Comparison of ENCODE assay signal across 1 cellular context in the genomic region with DNA sequence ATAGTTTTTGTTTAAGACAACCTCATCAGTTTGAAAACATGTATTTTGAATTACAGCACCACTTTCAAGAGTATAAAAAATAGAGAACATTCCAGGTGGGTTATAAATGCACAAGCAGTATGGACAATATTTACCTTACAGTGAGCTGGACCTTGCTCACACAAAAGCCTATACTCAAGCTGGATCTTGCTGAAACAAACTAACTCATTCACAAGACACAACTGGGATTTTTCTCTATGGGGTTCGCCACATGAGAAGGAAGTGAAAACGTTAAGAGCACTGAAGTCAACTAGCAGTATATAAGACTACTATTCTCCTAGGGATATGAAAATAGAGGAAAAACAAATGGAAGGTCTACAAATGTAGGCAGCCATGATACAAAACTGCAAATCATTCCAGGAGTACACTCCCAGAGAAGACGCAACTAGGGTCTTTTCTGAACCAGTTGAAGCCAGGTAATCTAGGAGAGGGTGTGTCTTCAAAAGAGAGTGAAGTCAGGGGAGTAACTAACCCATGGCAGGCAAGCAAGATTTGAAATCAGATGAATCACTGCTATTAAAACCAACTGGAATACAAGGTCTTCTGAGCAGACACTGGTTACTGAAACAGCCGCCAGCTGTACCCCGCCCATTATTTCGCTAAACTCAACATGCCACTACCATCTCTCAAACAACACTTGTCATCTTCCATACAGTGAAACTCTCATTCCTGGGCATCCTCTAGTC.
A peak's percentile ranks its signal among the peaks of the same experiment; 100 is the strongest.
TF ChIP-seq lines count a peak whose summit lies in the region.

No MANE protein-coding gene starts in this region.

TF ChIP-seq in HepG2, 621 proteins besides CTCF, POLR2A, EP300 and RAD21 (continued from another document and continues in another):
- TF ChIP-seq, protein P1, sequence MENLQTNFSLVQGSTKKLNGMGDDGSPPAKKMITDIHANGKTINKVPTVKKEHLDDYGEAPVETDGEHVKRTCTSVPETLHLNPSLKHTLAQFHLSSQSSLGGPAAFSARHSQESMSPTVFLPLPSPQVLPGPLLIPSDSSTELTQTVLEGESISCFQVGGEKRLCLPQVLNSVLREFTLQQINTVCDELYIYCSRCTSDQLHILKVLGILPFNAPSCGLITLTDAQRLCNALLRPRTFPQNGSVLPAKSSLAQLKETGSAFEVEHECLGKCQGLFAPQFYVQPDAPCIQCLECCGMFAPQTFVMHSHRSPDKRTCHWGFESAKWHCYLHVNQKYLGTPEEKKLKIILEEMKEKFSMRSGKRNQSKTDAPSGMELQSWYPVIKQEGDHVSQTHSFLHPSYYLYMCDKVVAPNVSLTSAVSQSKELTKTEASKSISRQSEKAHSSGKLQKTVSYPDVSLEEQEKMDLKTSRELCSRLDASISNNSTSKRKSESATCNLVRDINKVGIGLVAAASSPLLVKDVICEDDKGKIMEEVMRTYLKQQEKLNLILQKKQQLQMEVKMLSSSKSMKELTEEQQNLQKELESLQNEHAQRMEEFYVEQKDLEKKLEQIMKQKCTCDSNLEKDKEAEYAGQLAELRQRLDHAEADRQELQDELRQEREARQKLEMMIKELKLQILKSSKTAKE (CRISPR knock-in tag; IDR thresholded peaks at IDR 0.05; ENCODE audit: borderline replicate concordance), result no peak
- TF ChIP-seq FOXM1 (CRISPR knock-in tag; IDR thresholded peaks at IDR 0.05), result no peak
- TF ChIP-seq HIVEP1 (CRISPR knock-in tag; IDR thresholded peaks at IDR 0.05), result no peak
- TF ChIP-seq, protein P2, sequence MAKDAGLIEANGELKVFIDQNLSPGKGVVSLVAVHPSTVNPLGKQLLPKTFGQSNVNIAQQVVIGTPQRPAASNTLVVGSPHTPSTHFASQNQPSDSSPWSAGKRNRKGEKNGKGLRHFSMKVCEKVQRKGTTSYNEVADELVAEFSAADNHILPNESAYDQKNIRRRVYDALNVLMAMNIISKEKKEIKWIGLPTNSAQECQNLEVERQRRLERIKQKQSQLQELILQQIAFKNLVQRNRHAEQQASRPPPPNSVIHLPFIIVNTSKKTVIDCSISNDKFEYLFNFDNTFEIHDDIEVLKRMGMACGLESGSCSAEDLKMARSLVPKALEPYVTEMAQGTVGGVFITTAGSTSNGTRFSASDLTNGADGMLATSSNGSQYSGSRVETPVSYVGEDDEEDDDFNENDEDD (CRISPR knock-in tag; IDR thresholded peaks at IDR 0.05; ENCODE audit: borderline replicate concordance), result no peak
- TF ChIP-seq ZNF430 (CRISPR knock-in tag; IDR thresholded peaks at IDR 0.05), result no peak
- TF ChIP-seq, protein P3, sequence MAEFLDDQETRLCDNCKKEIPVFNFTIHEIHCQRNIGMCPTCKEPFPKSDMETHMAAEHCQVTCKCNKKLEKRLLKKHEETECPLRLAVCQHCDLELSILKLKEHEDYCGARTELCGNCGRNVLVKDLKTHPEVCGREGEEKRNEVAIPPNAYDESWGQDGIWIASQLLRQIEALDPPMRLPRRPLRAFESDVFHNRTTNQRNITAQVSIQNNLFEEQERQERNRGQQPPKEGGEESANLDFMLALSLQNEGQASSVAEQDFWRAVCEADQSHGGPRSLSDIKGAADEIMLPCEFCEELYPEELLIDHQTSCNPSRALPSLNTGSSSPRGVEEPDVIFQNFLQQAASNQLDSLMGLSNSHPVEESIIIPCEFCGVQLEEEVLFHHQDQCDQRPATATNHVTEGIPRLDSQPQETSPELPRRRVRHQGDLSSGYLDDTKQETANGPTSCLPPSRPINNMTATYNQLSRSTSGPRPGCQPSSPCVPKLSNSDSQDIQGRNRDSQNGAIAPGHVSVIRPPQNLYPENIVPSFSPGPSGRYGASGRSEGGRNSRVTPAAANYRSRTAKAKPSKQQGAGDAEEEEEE (CRISPR knock-in tag; IDR thresholded peaks at IDR 0.05; ENCODE audit: borderline replicate concordance), result no peak
- TF ChIP-seq MED13 (CRISPR knock-in tag; IDR thresholded peaks at IDR 0.05), result no peak
- TF ChIP-seq NR2F6 (IDR thresholded peaks at IDR 0.05), result no peak
- 0 out of 2 replicates have a peak, but pooled peaks have one; percentile 8 for TF ChIP-seq NR2F6 (CRISPR knock-in tag; IDR thresholded peaks at IDR 0.05)
- TF ChIP-seq ZNF460 (CRISPR knock-in tag; IDR thresholded peaks at IDR 0.05; ENCODE audit: borderline replicate concordance), result no peak
- TF ChIP-seq NCOA1 (CRISPR knock-in tag; IDR thresholded peaks at IDR 0.05), result no peak
- TF ChIP-seq ATAD3A (CRISPR knock-in tag; IDR thresholded peaks at IDR 0.05), result no peak
- no peak for TF ChIP-seq MAF1 (CRISPR knock-in tag; IDR thresholded peaks at IDR 0.05; ENCODE audit: borderline replicate concordance)
- TF ChIP-seq, protein P4, sequence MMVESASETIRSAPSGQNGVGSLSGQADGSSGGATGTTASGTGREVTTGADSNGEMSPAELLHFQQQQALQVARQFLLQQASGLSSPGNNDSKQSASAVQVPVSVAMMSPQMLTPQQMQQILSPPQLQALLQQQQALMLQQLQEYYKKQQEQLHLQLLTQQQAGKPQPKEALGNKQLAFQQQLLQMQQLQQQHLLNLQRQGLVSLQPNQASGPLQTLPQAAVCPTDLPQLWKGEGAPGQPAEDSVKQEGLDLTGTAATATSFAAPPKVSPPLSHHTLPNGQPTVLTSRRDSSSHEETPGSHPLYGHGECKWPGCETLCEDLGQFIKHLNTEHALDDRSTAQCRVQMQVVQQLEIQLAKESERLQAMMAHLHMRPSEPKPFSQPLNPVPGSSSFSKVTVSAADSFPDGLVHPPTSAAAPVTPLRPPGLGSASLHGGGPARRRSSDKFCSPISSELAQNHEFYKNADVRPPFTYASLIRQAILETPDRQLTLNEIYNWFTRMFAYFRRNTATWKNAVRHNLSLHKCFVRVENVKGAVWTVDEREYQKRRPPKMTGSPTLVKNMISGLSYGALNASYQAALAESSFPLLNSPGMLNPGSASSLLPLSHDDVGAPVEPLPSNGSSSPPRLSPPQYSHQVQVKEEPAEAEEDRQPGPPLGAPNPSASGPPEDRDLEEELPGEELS (CRISPR knock-in tag; IDR thresholded peaks at IDR 0.05), result peak; percentile 10; the same call in 1 of the 2 replicates
- peak; percentile 54 for TF ChIP-seq RBM22 (optimal IDR thresholded peaks at IDR 0.05; ENCODE audit: low read length)
- TF ChIP-seq ZC3H13 (CRISPR knock-in tag; IDR thresholded peaks at IDR 0.05), result no peak
- TF ChIP-seq, protein P5, sequence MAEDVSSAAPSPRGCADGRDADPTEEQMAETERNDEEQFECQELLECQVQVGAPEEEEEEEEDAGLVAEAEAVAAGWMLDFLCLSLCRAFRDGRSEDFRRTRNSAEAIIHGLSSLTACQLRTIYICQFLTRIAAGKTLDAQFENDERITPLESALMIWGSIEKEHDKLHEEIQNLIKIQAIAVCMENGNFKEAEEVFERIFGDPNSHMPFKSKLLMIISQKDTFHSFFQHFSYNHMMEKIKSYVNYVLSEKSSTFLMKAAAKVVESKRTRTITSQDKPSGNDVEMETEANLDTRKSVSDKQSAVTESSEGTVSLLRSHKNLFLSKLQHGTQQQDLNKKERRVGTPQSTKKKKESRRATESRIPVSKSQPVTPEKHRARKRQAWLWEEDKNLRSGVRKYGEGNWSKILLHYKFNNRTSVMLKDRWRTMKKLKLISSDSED (CRISPR knock-in tag; IDR thresholded peaks at IDR 0.05), result no peak
- peak; percentile 53 for TF ChIP-seq GATAD2A (CRISPR knock-in tag; IDR thresholded peaks at IDR 0.05)
- TF ChIP-seq ZBTB3 (CRISPR knock-in tag; IDR thresholded peaks at IDR 0.05; ENCODE audit: borderline replicate concordance, low read depth), result no peak
- TF ChIP-seq, protein P6, sequence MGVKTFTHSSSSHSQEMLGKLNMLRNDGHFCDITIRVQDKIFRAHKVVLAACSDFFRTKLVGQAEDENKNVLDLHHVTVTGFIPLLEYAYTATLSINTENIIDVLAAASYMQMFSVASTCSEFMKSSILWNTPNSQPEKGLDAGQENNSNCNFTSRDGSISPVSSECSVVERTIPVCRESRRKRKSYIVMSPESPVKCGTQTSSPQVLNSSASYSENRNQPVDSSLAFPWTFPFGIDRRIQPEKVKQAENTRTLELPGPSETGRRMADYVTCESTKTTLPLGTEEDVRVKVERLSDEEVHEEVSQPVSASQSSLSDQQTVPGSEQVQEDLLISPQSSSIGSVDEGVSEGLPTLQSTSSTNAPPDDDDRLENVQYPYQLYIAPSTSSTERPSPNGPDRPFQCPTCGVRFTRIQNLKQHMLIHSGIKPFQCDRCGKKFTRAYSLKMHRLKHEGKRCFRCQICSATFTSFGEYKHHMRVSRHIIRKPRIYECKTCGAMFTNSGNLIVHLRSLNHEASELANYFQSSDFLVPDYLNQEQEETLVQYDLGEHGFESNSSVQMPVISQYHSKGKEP (CRISPR knock-in tag; IDR thresholded peaks at IDR 0.05), result no peak
- no peak for TF ChIP-seq CHCHD3 (CRISPR knock-in tag; IDR thresholded peaks at IDR 0.05)
- TF ChIP-seq, protein P7, sequence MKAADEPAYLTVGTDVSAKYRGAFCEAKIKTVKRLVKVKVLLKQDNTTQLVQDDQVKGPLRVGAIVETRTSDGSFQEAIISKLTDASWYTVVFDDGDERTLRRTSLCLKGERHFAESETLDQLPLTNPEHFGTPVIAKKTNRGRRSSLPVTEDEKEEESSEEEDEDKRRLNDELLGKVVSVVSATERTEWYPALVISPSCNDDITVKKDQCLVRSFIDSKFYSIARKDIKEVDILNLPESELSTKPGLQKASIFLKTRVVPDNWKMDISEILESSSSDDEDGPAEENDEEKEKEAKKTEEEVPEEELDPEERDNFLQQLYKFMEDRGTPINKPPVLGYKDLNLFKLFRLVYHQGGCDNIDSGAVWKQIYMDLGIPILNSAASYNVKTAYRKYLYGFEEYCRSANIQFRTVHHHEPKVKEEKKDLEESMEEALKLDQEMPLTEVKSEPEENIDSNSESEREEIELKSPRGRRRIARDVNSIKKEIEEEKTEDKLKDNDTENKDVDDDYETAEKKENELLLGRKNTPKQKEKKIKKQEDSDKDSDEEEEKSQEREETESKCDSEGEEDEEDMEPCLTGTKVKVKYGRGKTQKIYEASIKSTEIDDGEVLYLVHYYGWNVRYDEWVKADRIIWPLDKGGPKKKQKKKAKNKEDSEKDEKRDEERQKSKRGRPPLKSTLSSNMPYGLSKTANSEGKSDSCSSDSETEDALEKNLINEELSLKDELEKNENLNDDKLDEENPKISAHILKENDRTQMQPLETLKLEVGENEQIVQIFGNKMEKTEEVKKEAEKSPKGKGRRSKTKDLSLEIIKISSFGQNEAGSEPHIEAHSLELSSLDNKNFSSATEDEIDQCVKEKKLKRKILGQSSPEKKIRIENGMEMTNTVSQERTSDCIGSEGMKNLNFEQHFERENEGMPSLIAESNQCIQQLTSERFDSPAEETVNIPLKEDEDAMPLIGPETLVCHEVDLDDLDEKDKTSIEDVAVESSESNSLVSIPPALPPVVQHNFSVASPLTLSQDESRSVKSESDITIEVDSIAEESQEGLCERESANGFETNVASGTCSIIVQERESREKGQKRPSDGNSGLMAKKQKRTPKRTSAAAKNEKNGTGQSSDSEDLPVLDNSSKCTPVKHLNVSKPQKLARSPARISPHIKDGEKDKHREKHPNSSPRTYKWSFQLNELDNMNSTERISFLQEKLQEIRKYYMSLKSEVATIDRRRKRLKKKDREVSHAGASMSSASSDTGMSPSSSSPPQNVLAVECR (CRISPR knock-in tag; IDR thresholded peaks at IDR 0.05; ENCODE audit: borderline replicate concordance), result no peak
- TF ChIP-seq, protein P8, sequence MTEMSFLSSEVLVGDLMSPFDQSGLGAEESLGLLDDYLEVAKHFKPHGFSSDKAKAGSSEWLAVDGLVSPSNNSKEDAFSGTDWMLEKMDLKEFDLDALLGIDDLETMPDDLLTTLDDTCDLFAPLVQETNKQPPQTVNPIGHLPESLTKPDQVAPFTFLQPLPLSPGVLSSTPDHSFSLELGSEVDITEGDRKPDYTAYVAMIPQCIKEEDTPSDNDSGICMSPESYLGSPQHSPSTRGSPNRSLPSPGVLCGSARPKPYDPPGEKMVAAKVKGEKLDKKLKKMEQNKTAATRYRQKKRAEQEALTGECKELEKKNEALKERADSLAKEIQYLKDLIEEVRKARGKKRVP (CRISPR knock-in tag; IDR thresholded peaks at IDR 0.05), result no peak
- TF ChIP-seq WIZ (CRISPR knock-in tag; IDR thresholded peaks at IDR 0.05), result no peak
- TF ChIP-seq, protein P9, sequence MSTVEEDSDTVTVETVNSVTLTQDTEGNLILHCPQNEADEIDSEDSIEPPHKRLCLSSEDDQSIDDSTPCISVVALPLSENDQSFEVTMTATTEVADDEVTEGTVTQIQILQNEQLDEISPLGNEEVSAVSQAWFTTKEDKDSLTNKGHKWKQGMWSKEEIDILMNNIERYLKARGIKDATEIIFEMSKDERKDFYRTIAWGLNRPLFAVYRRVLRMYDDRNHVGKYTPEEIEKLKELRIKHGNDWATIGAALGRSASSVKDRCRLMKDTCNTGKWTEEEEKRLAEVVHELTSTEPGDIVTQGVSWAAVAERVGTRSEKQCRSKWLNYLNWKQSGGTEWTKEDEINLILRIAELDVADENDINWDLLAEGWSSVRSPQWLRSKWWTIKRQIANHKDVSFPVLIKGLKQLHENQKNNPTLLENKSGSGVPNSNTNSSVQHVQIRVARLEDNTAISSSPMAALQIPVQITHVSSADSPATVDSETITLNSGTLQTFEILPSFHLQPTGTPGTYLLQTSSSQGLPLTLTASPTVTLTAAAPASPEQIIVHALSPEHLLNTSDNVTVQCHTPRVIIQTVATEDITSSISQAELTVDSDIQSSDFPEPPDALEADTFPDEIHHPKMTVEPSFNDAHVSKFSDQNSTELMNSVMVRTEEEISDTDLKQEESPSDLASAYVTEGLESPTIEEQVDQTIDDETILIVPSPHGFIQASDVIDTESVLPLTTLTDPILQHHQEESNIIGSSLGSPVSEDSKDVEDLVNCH (CRISPR knock-in tag; IDR thresholded peaks at IDR 0.05), result no peak
- TF ChIP-seq SPEN (CRISPR knock-in tag; IDR thresholded peaks at IDR 0.05; ENCODE audit: low read depth), result no peak
- TF ChIP-seq NFIB (CRISPR knock-in tag; IDR thresholded peaks at IDR 0.05; ENCODE audit: borderline replicate concordance), result no peak
- no peak for TF ChIP-seq HDAC6 (IDR thresholded peaks at IDR 0.05; ENCODE audit: low read depth, low read length)
- peak; percentile 80 for TF ChIP-seq ELF3 (CRISPR knock-in tag; IDR thresholded peaks at IDR 0.05)
- peak; percentile 61 for TF ChIP-seq RXRB (CRISPR knock-in tag; IDR thresholded peaks at IDR 0.05; ENCODE audit: borderline replicate concordance)
- TF ChIP-seq MTA1 (CRISPR knock-in tag; IDR thresholded peaks at IDR 0.05; ENCODE audit: borderline replicate concordance), result no peak
- no peak for TF ChIP-seq NR2C2 (CRISPR knock-in tag; IDR thresholded peaks at IDR 0.05; ENCODE audit: borderline replicate concordance)
- TF ChIP-seq NFATC3 (CRISPR knock-in tag; IDR thresholded peaks at IDR 0.05), result no peak
- TF ChIP-seq KDM4B (CRISPR knock-in tag; IDR thresholded peaks at IDR 0.05), result 0 out of 2 replicates have a peak, but pooled peaks have one; percentile 54
- peak; percentile 18; the same call in 1 of the 2 replicates for TF ChIP-seq ZNF331 (CRISPR knock-in tag; IDR thresholded peaks at IDR 0.05)
